In genomic region chr3:15390460-15390859, GRCh38 we compare ENCODE assay signal across 15 cellular contexts.
"Had no signal": no experiment of that assay in that cellular context is flagged by ENCODE, and none has a peak within 500 bp of the region (broad histone marks: within the 10 kb centered on the region; RNA-seq: fewer than 3 reads in every experiment).

No MANE protein-coding gene starts in this region.

- DNase-seq: activated CD4-positive, alpha-beta T cell treated with anti-CD3 and anti-CD28 coated beads for 36 hours; activated CD4-positive, alpha-beta T cell treated with anti-CD3 and anti-CD28 coated beads, Interleukin-2, amount 50 U/mL, for 48 hours; activated naive CD8-positive, alpha-beta T cell treated with anti-CD3 and anti-CD28 coated beads for 36 hours; amygdala; dermis blood vessel endothelial cell; effector memory CD4-positive, alpha-beta T cell; islet precursor cell; natural killer cell; pancreas; sigmoid colon; stimulated activated CD4-positive, alpha-beta T cell treated with anti-CD3 and anti-CD28 coated beads, Interleukin-4, amount 100 ng/mL, for 24 hours had no signal

- H3K27ac ChIP-seq: cardiac muscle cell, pancreas, sigmoid colon had no signal

- H3K36me3 ChIP-seq: cardiac muscle cell, pancreas, sigmoid colon had no signal

- H3K27ac Mint-ChIP-seq: activated CD4-positive, alpha-beta T cell treated with anti-CD3 and anti-CD28 coated beads for 36 hours; activated naive CD8-positive, alpha-beta T cell treated with anti-CD3 and anti-CD28 coated beads for 36 hours; memory B cell; natural killer cell; stimulated activated effector memory CD8-positive, alpha-beta T cell treated with anti-CD3 and anti-CD28 coated beads, Interleukin-12 subunit alpha, Interleukin-12 subunit beta, amount 100 ng/mL, for 72 hours; T-helper 2 cell treated with Interferon-gamma antibody and Interleukin-4, amounts not matched to agents 5 μg/mL and 100 μg/mL, for 36 hours had no signal

- H3K4me1 ChIP-seq: pancreas, sigmoid colon had no signal

- H3K4me1 Mint-ChIP-seq: activated CD4-positive, alpha-beta T cell treated with anti-CD3 and anti-CD28 coated beads for 36 hours; activated naive CD8-positive, alpha-beta T cell treated with anti-CD3 and anti-CD28 coated beads for 36 hours had no signal

- H3K9me3 ChIP-seq: pancreas had no signal

- H3K36me3 Mint-ChIP-seq: natural killer cell; stimulated activated effector memory CD8-positive, alpha-beta T cell treated with anti-CD3 and anti-CD28 coated beads, Interleukin-12 subunit alpha, Interleukin-12 subunit beta, amount 100 ng/mL, for 72 hours had no signal

- H3K9me3 Mint-ChIP-seq: natural killer cell; stimulated activated effector memory CD8-positive, alpha-beta T cell treated with anti-CD3 and anti-CD28 coated beads, Interleukin-12 subunit alpha, Interleukin-12 subunit beta, amount 100 ng/mL, for 72 hours; T-helper 2 cell treated with Interferon-gamma antibody and Interleukin-4, amounts not matched to agents 5 μg/mL and 100 μg/mL, for 36 hours had no signal

- H3K27me3 Mint-ChIP-seq: activated CD4-positive, alpha-beta T cell treated with anti-CD3 and anti-CD28 coated beads for 36 hours; activated naive CD8-positive, alpha-beta T cell treated with anti-CD3 and anti-CD28 coated beads for 36 hours; memory B cell had no signal

- H3K27me3 ChIP-seq: cardiac muscle cell, pancreas, sigmoid colon had no signal

- ATAC-seq: activated CD4-positive, alpha-beta T cell treated with anti-CD3 and anti-CD28 coated beads for 36 hours; natural killer cell; pancreas; stimulated activated effector memory CD8-positive, alpha-beta T cell treated with anti-CD3 and anti-CD28 coated beads, Interleukin-12 subunit alpha, Interleukin-12 subunit beta, amount 100 ng/mL, for 72 hours had no signal

- H3K4me3 ChIP-seq: cardiac muscle cell, pancreas, sigmoid colon had no signal

- H3K4me3 Mint-ChIP-seq: activated CD4-positive, alpha-beta T cell treated with anti-CD3 and anti-CD28 coated beads for 36 hours; activated naive CD8-positive, alpha-beta T cell treated with anti-CD3 and anti-CD28 coated beads for 36 hours; memory B cell; natural killer cell; stimulated activated effector memory CD8-positive, alpha-beta T cell treated with anti-CD3 and anti-CD28 coated beads, Interleukin-12 subunit alpha, Interleukin-12 subunit beta, amount 100 ng/mL, for 72 hours; T-helper 2 cell treated with Interferon-gamma antibody and Interleukin-4, amounts not matched to agents 5 μg/mL and 100 μg/mL, for 36 hours had no signal
